Comparison of ENCODE assay signal across 8 cellular contexts in genomic region chr5:114361724-114362196, GRCh38. TPM values are rescaled to one million over a fixed set of nuclear protein-coding genes. Genes with fewer than 3 reads are reported as not detected.
DNase-seq lines count a peak whose midpoint lies in the region; ATAC-seq and TF ChIP-seq lines count a peak whose summit lies in the region.

Gene KCNN2, plus strand, starts transcription at chr5:114362070. Its CDS starts 70 bp downstream, at chr5:114362140.

- H3K4me3 ChIP-seq in HUES64 (ENCODE audit: low read length): peak within 1 kb of the TSS; percentile 93
- H3K4me3 ChIP-seq in RWPE2 (ENCODE audit: severe bottlenecking): peak within 1 kb of the TSS; percentile 27

- H3K4me1 Mint-ChIP-seq in endothelial cell (ENCODE audit: unreplicated experiment) (peaks cover 8% of the 10 kb centered on the region), type B pancreatic cell (ENCODE audit: unreplicated experiment) (peaks cover 4% of the 10 kb centered on the region)

- H3K9ac ChIP-seq in HUES64 (ENCODE audit: low read depth, low read length): peak within 1 kb of the TSS; percentile 89

- DNase-seq in C1 segment of cervical spinal cord (lab: John Stamatoyannopoulos, UW): peak; percentile 34 to 93 (median 81)
- peak; percentile 78 for DNase-seq in RWPE2 (ENCODE audit: low spot score)
- peak; percentile 86 for DNase-seq in endothelial cell (ENCODE audit: low spot score)
- DNase-seq in medulla oblongata (ENCODE audit: extremely low spot score): peak; percentile 84
- peak; percentile 89 for DNase-seq in type B pancreatic cell (ENCODE audit: extremely low spot score, unreplicated experiment)
- no peak for DNase-seq in DMS79 treated with DMSO at 0.1 percent for 48 hours (lab: John Stamatoyannopoulos, UW)

- H3K27me3 Mint-ChIP-seq in endothelial cell (ENCODE audit: unreplicated experiment) (peaks cover 5% of the 10 kb centered on the region), type B pancreatic cell (peaks cover 67% of the 10 kb centered on the region)

- peak; percentile 62 for ATAC-seq in GM19452 (IDR thresholded peaks at IDR 0.05; ENCODE audit: unreplicated experiment)
- peak; percentile 75 for ATAC-seq in RWPE2 (ENCODE audit: low read depth)

- H3K36me3 Mint-ChIP-seq in endothelial cell (ENCODE audit: low read depth, unreplicated experiment) (no peaks in the 10 kb centered on the region), type B pancreatic cell (peaks cover 3% of the 10 kb centered on the region)

- peaks cover 14% of the 10 kb centered on the region for H3K36me3 ChIP-seq in HUES64 (ENCODE audit: insufficient read depth, low read length)
- H3K36me3 ChIP-seq in RWPE2 (ENCODE audit: low read depth): no peaks in the 10 kb centered on the region

- under 1% methylated on average over 33 of the region's 33 CpGs for WGBS in HUES64

- H3K4me1 ChIP-seq in HUES64 (ENCODE audit: insufficient read depth, low read length): peaks cover 35% of the 10 kb centered on the region
- no peaks in the 10 kb centered on the region for H3K4me1 ChIP-seq in RWPE2 (ENCODE audit: insufficient read depth, poor library complexity, severe bottlenecking)

- TF ChIP-seq CTCF in RWPE2 (IDR thresholded peaks at IDR 0.05; ENCODE audit: poor library complexity, severe bottlenecking): no peak
- TF ChIP-seq CTCF in endothelial cell (IDR thresholded peaks at IDR 0.05; ENCODE audit: unreplicated experiment): no peak
- no peak for TF ChIP-seq CTCF in type B pancreatic cell (conservative IDR thresholded peaks at IDR 0.05)

- H3K27ac ChIP-seq in HUES64 (ENCODE audit: low read depth, low read length) (peak within 1 kb of the TSS; percentile 98), RWPE2 (ENCODE audit: poor library complexity, severe bottlenecking) (no peak within 1 kb of the TSS)

- H3K4me3 Mint-ChIP-seq in endothelial cell (ENCODE audit: unreplicated experiment) (peak within 1 kb of the TSS; percentile 99), type B pancreatic cell (peak within 1 kb of the TSS; percentile 99)

- peaks cover 15% of the 10 kb centered on the region for H3K27me3 ChIP-seq in HUES64 (ENCODE audit: insufficient read depth, low read length)
- H3K27me3 ChIP-seq in RWPE2 (ENCODE audit: insufficient read depth, poor library complexity, severe bottlenecking): peaks cover 85% of the 10 kb centered on the region

- H3K27ac Mint-ChIP-seq in endothelial cell (ENCODE audit: unreplicated experiment): peak within 1 kb of the TSS; percentile 78
- peak within 1 kb of the TSS; percentile 91 for H3K27ac Mint-ChIP-seq in type B pancreatic cell

- no peaks in the 10 kb centered on the region for H3K9me3 ChIP-seq in HUES64 (ENCODE audit: insufficient read depth, low read depth, low read length)
- H3K9me3 ChIP-seq in RWPE2 (ENCODE audit: severe bottlenecking): no peaks in the 10 kb centered on the region

- H3K9me3 Mint-ChIP-seq in endothelial cell (ENCODE audit: unreplicated experiment) (no peaks in the 10 kb centered on the region), type B pancreatic cell (no peaks in the 10 kb centered on the region)

RNA-seq across cellular contexts. Expression of gene KCNN2, which starts in this region (rescaled TPM):
- 11.5 TPM for polyA plus RNA-seq in HUES64 (2013, experiment 1 of 2)
- polyA plus RNA-seq in HUES64 (2013, experiment 2 of 2): 11.9 TPM
- total RNA-seq in endothelial cell (ENCODE audit: unreplicated experiment) (2.4 TPM), type B pancreatic cell (ENCODE audit: low replicate concordance) (12.5 and 15.4 TPM in 2 replicates)
